ENCODE assay signal across 18 cellular contexts in genomic region chr2:189446780-189447179, GRCh38.
"Had no signal": no experiment of that assay in that cellular context is flagged by ENCODE, and none has a peak within 500 bp of the region (broad histone marks: within the 10 kb centered on the region; RNA-seq: fewer than 3 reads in every experiment).

No MANE protein-coding gene starts in this region.

- H3K27ac ChIP-seq: body of pancreas, colonic mucosa, gastrocnemius medialis, tibial artery had no signal

- DNase-seq: activated naive CD4-positive, alpha-beta T cell treated with Interleukin-2 at 50 U/mL for 16 hours; body of pancreas; central memory CD4-positive, alpha-beta T cell; colonic mucosa; endodermal cell; erythroblast; gastrocnemius medialis; head of caudate nucleus; kidney; midbrain; stimulated activated CD8-positive, alpha-beta memory T cell treated with anti-CD3 and anti-CD28 coated beads, Interleukin-4, amount 100 ng/mL, for 48 hours; stimulated activated naive CD4-positive, alpha-beta T cell; substantia nigra; tibial artery had no signal

- H3K27me3 ChIP-seq: body of pancreas, colonic mucosa, gastrocnemius medialis, tibial artery had no signal

- H3K4me3 ChIP-seq: body of pancreas, colonic mucosa, gastrocnemius medialis, lung, tibial artery had no signal

- H3K9me3 ChIP-seq: body of pancreas, colonic mucosa, gastrocnemius medialis, tibial artery had no signal

- H3K27ac Mint-ChIP-seq: activated T-helper 1 cell treated with anti-CD3 and anti-CD28 coated beads, Interleukin-12 subunit alpha, Interleukin-12 subunit beta, Interleukin-2, Interleukin-4 antibody, amounts not matched to agents 30 ng/mL and 10 ng/mL and 1 ng/mL, durations not matched to agents 14 hours and 24 hours and 36 hours; nephron had no signal

- H3K4me3 Mint-ChIP-seq: activated T-helper 1 cell treated with anti-CD3 and anti-CD28 coated beads, Interleukin-12 subunit alpha, Interleukin-12 subunit beta, Interleukin-2, Interleukin-4 antibody, amounts not matched to agents 30 ng/mL and 10 ng/mL and 1 ng/mL, durations not matched to agents 14 hours and 24 hours and 36 hours; endodermal cell; nephron had no signal

- H3K9me3 Mint-ChIP-seq: activated T-helper 1 cell treated with anti-CD3 and anti-CD28 coated beads, Interleukin-12 subunit alpha, Interleukin-12 subunit beta, Interleukin-2, Interleukin-4 antibody, amounts not matched to agents 30 ng/mL and 10 ng/mL and 1 ng/mL, durations not matched to agents 14 hours and 24 hours and 36 hours; endodermal cell; nephron had no signal

- ATAC-seq: body of pancreas, gastrocnemius medialis, left lobe of liver had no signal

- H3K36me3 ChIP-seq: colonic mucosa had no signal

- H3K4me1 Mint-ChIP-seq: nephron had no signal
